ENCODE assay signal across 8 cellular contexts in genomic region chr2:130371723-130372054, GRCh38. TPM values are rescaled to one million over a fixed set of nuclear protein-coding genes. Genes with fewer than 3 reads are reported as not detected.
DNase-seq lines count a peak whose midpoint lies in the region; ATAC-seq, FAIRE-seq and TF ChIP-seq lines count a peak whose summit lies in the region.

No MANE protein-coding gene starts in this region.

- DNase-seq in HL-60 (ENCODE audit: low read depth in 1 of 2, low spot score in 1 of 2) (peak in 1 of 2 experiments; percentile 72), hepatocyte (ENCODE audit: low spot score) (peak; percentile 44), small intestine (no peak), GDM1 (lab: John Stamatoyannopoulos, UW) (no peak)
- no peak for DNase-seq in activated CD8-positive, alpha-beta T cell treated with anti-CD3 and anti-CD28 coated beads, Interleukin-2, amount 10 ng/mL, durations not matched to agents 7 days and 5 days

- ATAC-seq in GM19372 (IDR thresholded peaks at IDR 0.05; ENCODE audit: low read depth, unreplicated experiment) (peak; percentile 32), HG03139 (IDR thresholded peaks at IDR 0.05; ENCODE audit: unreplicated experiment) (no peak)
- peak; percentile 10 for ATAC-seq in activated CD8-positive, alpha-beta T cell treated with anti-CD3 and anti-CD28 coated beads, Interleukin-2, amount 10 ng/mL, durations not matched to agents 7 days and 5 days

- no peak for TF ChIP-seq CTCF in C4-2B (conservative IDR thresholded peaks at IDR 0.05)
- no peak for TF ChIP-seq CTCF in HL-60 (IDR thresholded peaks at IDR 0.05; ENCODE audit: insufficient read depth, low read length)
- TF ChIP-seq CTCF in hepatocyte (IDR thresholded peaks at IDR 0.05; ENCODE audit: poor library complexity), result no peak

- H3K4me2 ChIP-seq in hepatocyte, result peak overlapping the region; percentile 87

- no peak for FAIRE-seq in small intestine (lab: Jason Lieb, UNC)

- H3K4me1 Mint-ChIP-seq in activated CD8-positive, alpha-beta T cell treated with anti-CD3 and anti-CD28 coated beads, Interleukin-2, amount 10 ng/mL, durations not matched to agents 7 days and 5 days (ENCODE audit: low read depth), result peaks cover 65% of the 10 kb centered on the region

- H3K36me3 ChIP-seq in hepatocyte (replicated peaks; ENCODE audit: insufficient read depth, low read depth), result no peaks in the 10 kb centered on the region
- H3K36me3 ChIP-seq in small intestine (ENCODE audit: control insufficient read depth in 2 of 2, insufficient read depth in 2 of 2, low read length in 2 of 2), result peaks cover 0 to 2% of the 10 kb centered on the region in 2 donors

- H3K4me1 ChIP-seq in hepatocyte (ENCODE audit: insufficient read depth), result no peaks in the 10 kb centered on the region
- H3K4me1 ChIP-seq in small intestine (ENCODE audit: control insufficient read depth in 2 of 2, insufficient read depth in 1 of 2, low read depth in 1 of 2, low read length in 1 of 2), result peaks cover 0 to 3% of the 10 kb centered on the region in 2 donors

- no peaks in the 10 kb centered on the region for H4K20me1 ChIP-seq in hepatocyte (ENCODE audit: insufficient read depth, poor library complexity, severe bottlenecking)

- peak overlapping the region; percentile 93 for H3K27ac Mint-ChIP-seq in activated CD8-positive, alpha-beta T cell treated with anti-CD3 and anti-CD28 coated beads, Interleukin-2, amount 10 ng/mL, durations not matched to agents 7 days and 5 days

- peak overlapping the region; percentile 94 for H2AFZ ChIP-seq in hepatocyte

- H3K27me3 ChIP-seq in HL-60 (ENCODE audit: insufficient read depth, poor library complexity, severe bottlenecking) (no peaks in the 10 kb centered on the region), hepatocyte (no peaks in the 10 kb centered on the region), small intestine (ENCODE audit: control insufficient read depth in 2 of 2, insufficient read depth in 2 of 2, low read length in 2 of 2) (no peaks in the 10 kb centered on the region)

- no peaks in the 10 kb centered on the region for H3K9me3 ChIP-seq in hepatocyte (ENCODE audit: low read depth)
- no peaks in the 10 kb centered on the region for H3K9me3 ChIP-seq in small intestine (ENCODE audit: control insufficient read depth, low read depth)

- H3K79me2 ChIP-seq in hepatocyte, result peaks cover 23% of the 10 kb centered on the region

- H3K4me3 ChIP-seq in HL-60 (replicated peaks; ENCODE audit: insufficient read depth, low read length) (peak overlapping the region; percentile 77), hepatocyte (peak overlapping the region; percentile 86), small intestine (ENCODE audit: low read depth in 1 of 2, low read length in 2 of 2) (peak overlapping the region; percentile 63 to 73)

- 58% methylated on average over 18 of the region's 18 CpGs for WGBS in hepatocyte (ENCODE audit: low lambda C conversion rate, missing lambda C conversion rate)
- WGBS in small intestine, 3 donors, result 41 to 84% (median 67%) methylated on average over 18 of the region's 18 CpGs

- no peaks in the 10 kb centered on the region for H3K9me2 ChIP-seq in hepatocyte (replicated peaks; ENCODE audit: insufficient read depth)

- H3K36me3 Mint-ChIP-seq in activated CD8-positive, alpha-beta T cell treated with anti-CD3 and anti-CD28 coated beads, Interleukin-2, amount 10 ng/mL, durations not matched to agents 7 days and 5 days (ENCODE audit: low read depth), result peaks cover 51% of the 10 kb centered on the region

- no peaks in the 10 kb centered on the region for H3K9me3 Mint-ChIP-seq in activated CD8-positive, alpha-beta T cell treated with anti-CD3 and anti-CD28 coated beads, Interleukin-2, amount 10 ng/mL, durations not matched to agents 7 days and 5 days (ENCODE audit: insufficient read depth)

- POLR2A ChIA-PET in activated CD8-positive, alpha-beta T cell treated with anti-CD3 and anti-CD28 coated beads, Interleukin-2, amount 10 ng/mL, durations not matched to agents 7 days and 5 days (lab: Charles Lee), result interaction anchor here (1.0 to 2.2 kb wide), 3 partner anchors 19 to 190 kb away, joined by 3 to 25 read pairs (median 4); partner anchors contain the start of genes IMP4 and SMPD4

- CTCF ChIA-PET in activated CD8-positive, alpha-beta T cell treated with anti-CD3 and anti-CD28 coated beads, Interleukin-2, amount 10 ng/mL, durations not matched to agents 7 days and 5 days (lab: Charles Lee), result interaction anchor here (1.3 kb wide), 1 partner anchor 30 kb away, joined by 8 read pairs; the partner anchor contains the start of gene IMP4

- H3K27ac ChIP-seq in C4-2B, result peak overlapping the region; percentile 63
- peak overlapping the region; percentile 93 for H3K27ac ChIP-seq in HL-60 (replicated peaks)
- peak overlapping the region; percentile 88 for H3K27ac ChIP-seq in hepatocyte
- H3K27ac ChIP-seq in small intestine (ENCODE audit: low read depth in 1 of 2, low read length in 1 of 2), result peak overlapping the region; percentile 27 to 91

- H3K4me3 Mint-ChIP-seq in activated CD8-positive, alpha-beta T cell treated with anti-CD3 and anti-CD28 coated beads, Interleukin-2, amount 10 ng/mL, durations not matched to agents 7 days and 5 days, result peak overlapping the region; percentile 81

- peaks cover 14% of the 10 kb centered on the region for H3K27me3 Mint-ChIP-seq in activated CD8-positive, alpha-beta T cell treated with anti-CD3 and anti-CD28 coated beads, Interleukin-2, amount 10 ng/mL, durations not matched to agents 7 days and 5 days (ENCODE audit: low read depth)

RNA-seq across cellular contexts. Expression of gene PTPN18, which starts 15.8 kb away (rescaled TPM):
- 10 to 100 TPM; 67.0 to 71.9 TPM for total RNA-seq in activated CD8-positive, alpha-beta T cell treated with anti-CD3 and anti-CD28 coated beads, Interleukin-2, amount 10 ng/mL, durations not matched to agents 7 days and 5 days
- total RNA-seq in hepatocyte, result 34.8 and 35.7 TPM in 2 replicates
- polyA plus RNA-seq in hepatocyte, result 34.7 and 41.6 TPM in 2 replicates
- 100 to 1,000 TPM in 1 of 3 donors, 10 to 100 TPM in 2; 58.6 to 105 (median 63.2) TPM for polyA plus RNA-seq in small intestine

RNA-seq across cellular contexts. Expression of gene IMP4, which starts 29.0 kb away (rescaled TPM):
- 10 to 100 TPM; 80.7 to 88.6 TPM for total RNA-seq in activated CD8-positive, alpha-beta T cell treated with anti-CD3 and anti-CD28 coated beads, Interleukin-2, amount 10 ng/mL, durations not matched to agents 7 days and 5 days
- total RNA-seq in hepatocyte, result 49.1 and 52.4 TPM in 2 replicates
- polyA plus RNA-seq in hepatocyte (56.4 and 80.9 TPM in 2 replicates), small intestine (10 to 100 TPM; 57.9 to 77.7 (median 66.5) TPM)
